In genomic region chr17:14741516-14741915, GRCh38 we compare ENCODE assay signal across 22 cellular contexts.
A peak's percentile ranks its signal among the peaks of the same experiment; 100 is the strongest.
DNase-seq lines count a peak whose midpoint lies in the region; ATAC-seq and TF ChIP-seq lines count a peak whose summit lies in the region.
"Had no signal": no experiment of that assay in that cellular context is flagged by ENCODE, and none has a peak within 500 bp of the region (broad histone marks: within the 10 kb centered on the region; RNA-seq: fewer than 3 reads in every experiment).

No MANE protein-coding gene starts in this region.

- H3K9me3 ChIP-seq in upper lobe of right lung: no peaks in the 10 kb centered on the region
- H3K9me3 ChIP-seq: MG63 had no signal

- WGBS in mesendoderm (ENCODE audit: extremely low coverage, insufficient coverage, low lambda C conversion rate): no CpG with 5 or more reads among the region's 8 CpGs

- H2BK15ac ChIP-seq in mesendoderm (replicated peaks; ENCODE audit: low read depth): no peak overlapping the region

- H3K4me3 ChIP-seq in AG10803 (ENCODE audit: low read length) (no peak overlapping the region), epithelial cell of esophagus (ENCODE audit: low read length) (no peak overlapping the region), mesendoderm (ENCODE audit: low read length) (no peak overlapping the region), upper lobe of right lung (no peak overlapping the region)
- H3K4me3 ChIP-seq: MG63 had no signal

- no peak overlapping the region for H2BK120ac ChIP-seq in mesendoderm (ENCODE audit: low read depth, low read length)

- H3K9me3 Mint-ChIP-seq in neural crest cell: peaks cover 3% of the 10 kb centered on the region
- H3K9me3 Mint-ChIP-seq: activated CD8-positive, alpha-beta T cell treated with anti-CD3 and anti-CD28 coated beads for 36 hours; activated T-cell treated with anti-CD3 and anti-CD28 coated beads, Interleukin-2, amount 50 U/mL, for 24 hours; brain; CD4-positive, alpha-beta T cell; nephron progenitor cell; stimulated activated memory B cell treated with anti-CD40 and anti-IgM and Interleukin-4, amounts not matched to agents 10 μg/mL and 1 μg/mL and 100 μg/mL, for 72 hours; WTC11 had no signal

- H3K18ac ChIP-seq in mesendoderm (ENCODE audit: low read length): no peak overlapping the region

- no peak overlapping the region for H2AK5ac ChIP-seq in mesendoderm (ENCODE audit: low read length)

- H3K4me2 ChIP-seq in mesendoderm (ENCODE audit: low read length): no peak overlapping the region

- peak overlapping the region; percentile 63 for H3K27ac Mint-ChIP-seq in neural crest cell (ENCODE audit: unreplicated experiment)
- H3K27ac Mint-ChIP-seq: activated CD8-positive, alpha-beta T cell treated with anti-CD3 and anti-CD28 coated beads for 36 hours; activated T-cell treated with anti-CD3 and anti-CD28 coated beads, Interleukin-2, amount 50 U/mL, for 24 hours; brain; CD4-positive, alpha-beta T cell; nephron progenitor cell; stimulated activated memory B cell treated with anti-CD40 and anti-IgM and Interleukin-4, amounts not matched to agents 10 μg/mL and 1 μg/mL and 100 μg/mL, for 72 hours; WTC11 had no signal

- H3K9ac ChIP-seq in mesendoderm (ENCODE audit: low read length): no peak overlapping the region

- no peaks in the 10 kb centered on the region for H3K4me1 ChIP-seq in mesendoderm (ENCODE audit: control insufficient read depth, low read depth, low read length)
- H3K4me1 ChIP-seq in upper lobe of right lung: no peaks in the 10 kb centered on the region

- H2BK5ac ChIP-seq in mesendoderm (ENCODE audit: low read length): no peak overlapping the region

- H3K4me3 Mint-ChIP-seq in neural crest cell: peak overlapping the region; percentile 3
- H3K4me3 Mint-ChIP-seq: activated CD8-positive, alpha-beta T cell treated with anti-CD3 and anti-CD28 coated beads for 36 hours; activated T-cell treated with anti-CD3 and anti-CD28 coated beads, Interleukin-2, amount 50 U/mL, for 24 hours; CD4-positive, alpha-beta T cell; nephron progenitor cell; stimulated activated memory B cell treated with anti-CD40 and anti-IgM and Interleukin-4, amounts not matched to agents 10 μg/mL and 1 μg/mL and 100 μg/mL, for 72 hours; WTC11 had no signal

- H4K8ac ChIP-seq in mesendoderm (ENCODE audit: low read depth, low read length): no peak overlapping the region

- H3K4me1 Mint-ChIP-seq in neural crest cell: peaks cover 55% of the 10 kb centered on the region
- H3K4me1 Mint-ChIP-seq: stimulated activated memory B cell treated with anti-CD40 and anti-IgM and Interleukin-4, amounts not matched to agents 10 μg/mL and 1 μg/mL and 100 μg/mL, for 72 hours had no signal

- no peaks in the 10 kb centered on the region for H3K27me3 Mint-ChIP-seq in neural crest cell (ENCODE audit: low read depth)
- H3K27me3 Mint-ChIP-seq: activated CD8-positive, alpha-beta T cell treated with anti-CD3 and anti-CD28 coated beads for 36 hours; brain; CD4-positive, alpha-beta T cell had no signal

- H3K27me3 ChIP-seq in mesendoderm (ENCODE audit: insufficient read depth, low read length, poor library complexity) (no peaks in the 10 kb centered on the region), upper lobe of right lung (no peaks in the 10 kb centered on the region)
- H3K27me3 ChIP-seq: MG63 had no signal

- H3K4ac ChIP-seq in mesendoderm (ENCODE audit: low read depth, low read length): no peak overlapping the region

- H3K79me1 ChIP-seq in mesendoderm (ENCODE audit: low read length): no peaks in the 10 kb centered on the region

- intact Hi-C loops in upper lobe of right lung (cut with DNase I): no loop called here

- no peak overlapping the region for H3K56ac ChIP-seq in mesendoderm (ENCODE audit: low read length)

- H3K36me3 Mint-ChIP-seq in neural crest cell (ENCODE audit: low read depth): no peaks in the 10 kb centered on the region
- H3K36me3 Mint-ChIP-seq: brain; stimulated activated memory B cell treated with anti-CD40 and anti-IgM and Interleukin-4, amounts not matched to agents 10 μg/mL and 1 μg/mL and 100 μg/mL, for 72 hours; WTC11 had no signal

- DNase-seq in AG10803 (ENCODE audit: low read depth) (peak; percentile 15), RPMI7951 (ENCODE audit: low read depth) (peak; percentile 37), epithelial cell of esophagus (ENCODE audit: low read depth) (peak; percentile 60), neural crest cell (ENCODE audit: low read depth, low spot score) (no peak), NCI-H1417 (lab: John Stamatoyannopoulos, UW) (no peak), mesendoderm (no peak), anterior cingulate cortex (lab: John Stamatoyannopoulos, UW) (no peak), upper lobe of right lung (no peak)
- DNase-seq: activated CD8-positive, alpha-beta T cell treated with anti-CD3 and anti-CD28 coated beads for 36 hours; activated naive CD4-positive, alpha-beta T cell treated with anti-CD3 and anti-CD28 coated beads, Interleukin-2, amount 50 U/mL, for 16 hours; activated T-cell treated with anti-CD3 and anti-CD28 coated beads, Interleukin-2, amount 50 U/mL, for 24 hours; CD4-positive, alpha-beta T cell; DMS153; hippocampal formation; MG63; NCI-H1694 treated with DMSO at 0.1 percent for 48 hours; nephron progenitor cell; SIG-M5; stimulated activated CD4-positive, alpha-beta T cell treated with anti-CD3 and anti-CD28 coated beads, Interleukin-15, amount 100 ng/mL, for 24 hours had no signal

- H3K27ac ChIP-seq in mesendoderm (ENCODE audit: low read depth, low read length) (no peak overlapping the region), upper lobe of right lung (no peak overlapping the region)

- no peak overlapping the region for H4K5ac ChIP-seq in mesendoderm (ENCODE audit: low read length)

- no peaks in the 10 kb centered on the region for H3K79me2 ChIP-seq in mesendoderm (ENCODE audit: control insufficient read depth, insufficient read depth, low read length)

- no peak overlapping the region for H3K23ac ChIP-seq in mesendoderm (ENCODE audit: low read length)

- no peaks in the 10 kb centered on the region for H3K36me3 ChIP-seq in mesendoderm (ENCODE audit: control insufficient read depth, insufficient read depth, low read length)
- no peaks in the 10 kb centered on the region for H3K36me3 ChIP-seq in upper lobe of right lung
- H3K36me3 ChIP-seq: MG63 had no signal

- no peak for ATAC-seq in upper lobe of right lung
- ATAC-seq: activated CD8-positive, alpha-beta T cell treated with anti-CD3 and anti-CD28 coated beads for 36 hours; stimulated activated memory B cell treated with anti-CD40 and anti-IgM and Interleukin-4, amounts not matched to agents 10 μg/mL and 1 μg/mL and 100 μg/mL, for 72 hours; WTC11 had no signal

- no peak for TF ChIP-seq CTCF in AG10803 (conservative IDR thresholded peaks at IDR 0.05; ENCODE audit: low read length)
- TF ChIP-seq CTCF in epithelial cell of esophagus (IDR thresholded peaks at IDR 0.05; ENCODE audit: insufficient read depth, low read depth, low read length, missing control alignments): no peak
- TF ChIP-seq CTCF in neural crest cell (conservative IDR thresholded peaks at IDR 0.05): no peak
- TF ChIP-seq CTCF in upper lobe of right lung (IDR thresholded peaks at IDR 0.05): no peak

Comparison
In these comparisons a context has a peak if more than half of its experiments do, and no peak if none do; other contexts are left out.
1. DNase-seq: peak in AG10803 (single experiment), RPMI7951 (single experiment) and epithelial cell of esophagus (single experiment); none in neural crest cell (single experiment), NCI-H1417 (0 of 3), mesendoderm (single experiment), anterior cingulate cortex (0 of 58) and upper lobe of right lung (single experiment).